In genomic region chr1:30902653-30903290, GRCh38 we compare ENCODE assay signal across 13 cellular contexts. TPM values are rescaled to one million over a fixed set of nuclear protein-coding genes. Genes with fewer than 3 reads are reported as not detected.
DNase-seq lines count a peak whose midpoint lies in the region; ATAC-seq and TF ChIP-seq lines count a peak whose summit lies in the region.
"Had no signal": no experiment of that assay in that cellular context is flagged by ENCODE, and none has a peak within 500 bp of the region (broad histone marks: within the 10 kb centered on the region; RNA-seq: fewer than 3 reads in every experiment).

No MANE protein-coding gene starts in this region.

- no peaks in the 10 kb centered on the region for H3K27me3 ChIP-seq in osteoblast (ENCODE audit: insufficient read depth, low read length)
- H3K27me3 ChIP-seq in aorta (ENCODE audit: control insufficient read depth in 1 of 2, insufficient read depth in 2 of 2, low read length in 1 of 2) = no peaks in the 10 kb centered on the region
- H3K27me3 ChIP-seq: testis had no signal

- no peak for TF ChIP-seq CTCF in osteoblast (IDR thresholded peaks at IDR 0.05; ENCODE audit: extremely low read depth, low read depth, low read length)

- H3K4me3 ChIP-seq in osteoblast (ENCODE audit: insufficient read depth, low read length) (no peak overlapping the region), aorta (ENCODE audit: low read length in 2 of 2) (no peak overlapping the region)
- H3K4me3 ChIP-seq: testis had no signal

- ATAC-seq in Right ventricle myocardium inferior = no peak
- ATAC-seq in left ventricle myocardium superior = peak; percentile 19
- peak; percentile 43 for ATAC-seq in aorta (ENCODE audit: low FRiP score)
- no peak for ATAC-seq in HG03442 (IDR thresholded peaks at IDR 0.05; ENCODE audit: unreplicated experiment)
- ATAC-seq in HG03025 (IDR thresholded peaks at IDR 0.05; ENCODE audit: low FRiP score, unreplicated experiment) = no peak

- no peak overlapping the region for H3K4me2 ChIP-seq in osteoblast (ENCODE audit: insufficient read depth, low read length)

- WGBS in aorta, 2 donors = 3 to 6% methylated on average over 9 of the region's 9 CpGs

- H3K36me3 ChIP-seq in osteoblast (ENCODE audit: insufficient read depth, low read length) (no peaks in the 10 kb centered on the region), aorta (ENCODE audit: control insufficient read depth in 1 of 2, insufficient read depth in 2 of 2, low read length in 1 of 2) (no peaks in the 10 kb centered on the region)

- intact Hi-C loops in Right ventricle myocardium inferior (cut with DNase I) = no loop called here
- intact Hi-C loops in cardiac septum (cut with DNase I) = no loop called here
- intact Hi-C loops in left ventricle myocardium superior (cut with micrococcal nuclease) = no loop called here
- intact Hi-C loops in aorta (cut with DNase I) = no loop called here

- H3K9me3 ChIP-seq in osteoblast (ENCODE audit: low read depth, low read length) (no peaks in the 10 kb centered on the region), aorta (ENCODE audit: control insufficient read depth, low read length) (no peaks in the 10 kb centered on the region)
- H3K9me3 ChIP-seq: testis had no signal

- H3K27ac ChIP-seq in osteoblast (ENCODE audit: low read depth, low read length) (no peak overlapping the region), aorta (ENCODE audit: low read depth in 1 of 2, low read length in 2 of 2) (peak overlapping the region; percentile 36 to 55)
- H3K27ac ChIP-seq: testis had no signal

- no peak overlapping the region for H2AFZ ChIP-seq in osteoblast (ENCODE audit: low read length)

- H3K4me1 ChIP-seq in osteoblast (ENCODE audit: insufficient read depth, low read length) (peaks cover 5% of the 10 kb centered on the region), aorta (ENCODE audit: control insufficient read depth in 1 of 2, insufficient read depth in 2 of 2, low read length in 2 of 2) (peaks cover 0 to 3% of the 10 kb centered on the region in 2 donors)
- H3K4me1 ChIP-seq: testis had no signal

- H3K79me2 ChIP-seq in osteoblast (ENCODE audit: insufficient read depth, low read length) = peaks cover 12% of the 10 kb centered on the region

- H4K20me1 ChIP-seq in osteoblast (ENCODE audit: insufficient read depth, low read length) = peaks cover 17% of the 10 kb centered on the region

- DNase-seq in Right ventricle myocardium inferior (ENCODE audit: missing footprints) (peak; percentile 65), cardiac septum (ENCODE audit: low spot score) (no peak), left ventricle myocardium superior (no peak), osteoblast (ENCODE audit: insufficient read length, low spot score, missing footprints) (peak; percentile 80), aorta (peak; percentile 62 to 81), foreskin melanocyte (no peak)
- DNase-seq: activated CD4-positive, alpha-beta memory T cell treated with anti-CD3 and anti-CD28 coated beads, Interleukin-2, amount 10 ng/mL, durations not matched to agents 7 days and 5 days; activated naive CD4-positive, alpha-beta T cell treated with anti-CD3 and anti-CD28 coated beads for 36 hours; NCI-H1092 treated with DMSO at 0.1 percent for 48 hours; T1000; testis had no signal

RNA-seq across cellular contexts. Expression of gene SDC3, which starts 5.8 kb away (rescaled TPM):
- total RNA-seq in Right ventricle myocardium inferior (28.5 TPM), cardiac septum (29.7 TPM), left ventricle myocardium superior (19.6 TPM), osteoblast (38.0 and 39.8 TPM in 2 replicates), aorta (10 to 100 TPM; 64.7 to 72.7 TPM)
- polyA plus RNA-seq in aorta = 10 to 100 TPM; 19.1 to 20.8 TPM
- total RNA-seq: activated CD4-positive, alpha-beta memory T cell treated with anti-CD3 and anti-CD28 coated beads, Interleukin-2, amount 10 ng/mL, durations not matched to agents 7 days and 5 days had no signal

Comparison
In these comparisons a context has a peak if more than half of its experiments do, and no peak if none do; other contexts are left out.
1. ATAC-seq: peak in left ventricle myocardium superior (single experiment) and aorta (single experiment); none in Right ventricle myocardium inferior (single experiment), HG03442 (single experiment) and HG03025 (single experiment).
2. DNase-seq: peak in Right ventricle myocardium inferior (single experiment), osteoblast (single experiment) and aorta (2 of 2); none in cardiac septum (single experiment), left ventricle myocardium superior (single experiment) and foreskin melanocyte (single experiment).